In the genomic region with DNA sequence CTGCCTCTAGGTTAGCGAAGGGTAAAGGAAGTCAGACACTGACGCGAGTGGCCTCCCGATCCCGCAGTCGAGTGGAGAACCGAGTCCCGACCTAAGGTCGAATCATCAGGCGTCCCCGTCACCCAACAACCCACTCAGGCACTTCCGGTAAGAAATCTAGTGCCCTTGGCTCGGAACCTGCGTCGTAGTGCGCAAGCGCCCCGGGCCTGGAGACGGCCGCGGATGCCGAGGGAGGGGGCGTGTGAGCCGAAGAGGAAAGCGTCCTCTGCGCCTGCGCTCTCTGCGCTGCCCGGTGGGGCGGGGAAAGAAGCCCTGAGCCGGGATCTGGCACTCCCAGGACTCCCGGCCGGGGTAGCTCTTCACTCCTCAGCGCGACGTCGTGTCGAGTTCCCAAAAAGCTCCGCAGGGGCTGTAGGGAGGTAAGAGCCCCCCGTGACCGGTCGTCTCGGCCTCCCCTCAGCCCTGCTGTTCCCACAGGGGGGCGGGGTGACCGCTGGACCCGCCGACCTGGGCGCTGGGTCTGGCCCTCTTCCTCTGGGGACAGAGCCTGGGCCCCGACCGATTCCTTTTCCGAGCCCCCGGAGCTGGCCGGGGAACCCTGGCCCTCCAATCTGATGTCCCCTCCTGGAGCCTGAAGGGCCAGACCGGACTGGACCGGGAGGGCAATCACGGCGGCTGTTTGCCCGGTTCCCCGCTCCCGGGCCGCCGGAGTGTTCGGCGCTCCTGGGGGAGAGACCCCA, we compare ENCODE assay signal across 8 cellular contexts. TPM values are rescaled to one million over a fixed set of nuclear protein-coding genes. Genes with fewer than 3 reads are reported as not detected.
DNase-seq lines count a peak whose midpoint lies in the region; ATAC-seq lines count a peak whose summit lies in the region.

A gene (plus strand): TSS at position 330 of the 740 bp plus-strand sequence. CDS start 26,084 bp downstream, outside the sequence.

- peaks cover 9 to 21% (median 12%) of the 10 kb centered on the region in 11 experiments; a peak in 21 of 22 replicates for H3K36me3 ChIP-seq in BLaER1 treated with 17β-estradiol and CSF1 and Interleukin-3, amounts not matched to agents 10 nM and 100 nM

- H3K4me3 Mint-ChIP-seq in dendritic cell treated with granulocyte-macrophage colony-stimulating factor and Interleukin-4, amounts not matched to agents 40 ng/mL and 50 ng/mL, for 4 days: peak within 1 kb of the TSS; percentile 89

- H4K20me1 ChIP-seq in BLaER1 treated with 17β-estradiol and CSF1 and Interleukin-3, amounts not matched to agents 10 nM and 100 nM: peaks cover 4 to 40% (median 14%) of the 10 kb centered on the region in 11 experiments; a peak in 12 of 22 replicates

- H3K9ac ChIP-seq in BLaER1 treated with 17β-estradiol and CSF1 and Interleukin-3, amounts not matched to agents 10 nM and 100 nM: peak within 1 kb of the TSS; percentile 91 to 99 (median 96)

- H3K9me3 Mint-ChIP-seq in dendritic cell treated with granulocyte-macrophage colony-stimulating factor and Interleukin-4, amounts not matched to agents 40 ng/mL and 50 ng/mL, for 4 days: no peaks in the 10 kb centered on the region

- H3K36me3 Mint-ChIP-seq in dendritic cell treated with granulocyte-macrophage colony-stimulating factor and Interleukin-4, amounts not matched to agents 40 ng/mL and 50 ng/mL, for 4 days (ENCODE audit: low read depth): peaks cover 32% of the 10 kb centered on the region

- ATAC-seq in GM19351 (IDR thresholded peaks at IDR 0.05; ENCODE audit: unreplicated experiment): peak; percentile 88
- ATAC-seq in HG03521 (IDR thresholded peaks at IDR 0.05; ENCODE audit: unreplicated experiment): peak; percentile 87
- ATAC-seq in left lobe of liver: peak; percentile 91

- H3K27me3 ChIP-seq in BLaER1 treated with 17β-estradiol and CSF1 and Interleukin-3, amounts not matched to agents 10 nM and 100 nM: no peaks in the 10 kb centered on the region

- peak within 1 kb of the TSS; percentile 88 to 98 (median 91) for H3K4me3 ChIP-seq in BLaER1 treated with 17β-estradiol and CSF1 and Interleukin-3, amounts not matched to agents 10 nM and 100 nM

- peaks cover 18 to 71% (median 26%) of the 10 kb centered on the region in 10 experiments for H3K4me1 ChIP-seq in BLaER1 treated with 17β-estradiol and CSF1 and Interleukin-3, amounts not matched to agents 10 nM and 100 nM

- no peaks in the 10 kb centered on the region for H3K27me3 Mint-ChIP-seq in dendritic cell treated with granulocyte-macrophage colony-stimulating factor and Interleukin-4, amounts not matched to agents 40 ng/mL and 50 ng/mL, for 4 days

- H3K27ac ChIP-seq in BLaER1 treated with 17β-estradiol and CSF1 and Interleukin-3, amounts not matched to agents 10 nM and 100 nM: peak within 1 kb of the TSS; percentile 92 to 100 (median 97)

- H3K4me1 Mint-ChIP-seq in dendritic cell treated with granulocyte-macrophage colony-stimulating factor and Interleukin-4, amounts not matched to agents 40 ng/mL and 50 ng/mL, for 4 days (ENCODE audit: low read depth): peaks cover 46% of the 10 kb centered on the region

- DNase-seq in NCI-H69 (lab: John Stamatoyannopoulos, UW) (peak; percentile 99), left lobe of liver (ENCODE audit: low spot score) (peak; percentile 99)
- DNase-seq in activated CD4-positive, alpha-beta T cell treated with anti-CD3 and anti-CD28 coated beads, Interleukin-2, amount 50 U/mL, for 1 hour: peak; percentile 96
- DNase-seq in stimulated activated CD4-positive, alpha-beta T cell treated with anti-CD3 and anti-CD28 coated beads, Interleukin-2, amount 100 ng/mL, for 4 hours (ENCODE audit: low read depth): peak; percentile 95

- intact Hi-C loops in dendritic cell treated with granulocyte-macrophage colony-stimulating factor and Interleukin-4, amounts not matched to agents 40 ng/mL and 50 ng/mL, for 4 days (cut with micrococcal nuclease): loop anchor here (1.0 to 10.0 kb wide), 4 partner anchors 9 to 281 kb away; a partner anchor contains a TSS

- peaks cover 0 to 2% (median 0%) of the 10 kb centered on the region in 11 experiments; a peak in 2 of 22 replicates for H3K9me3 ChIP-seq in BLaER1 treated with 17β-estradiol and CSF1 and Interleukin-3, amounts not matched to agents 10 nM and 100 nM (replicated peaks in 1 of 11)

- H3K27ac Mint-ChIP-seq in dendritic cell treated with granulocyte-macrophage colony-stimulating factor and Interleukin-4, amounts not matched to agents 40 ng/mL and 50 ng/mL, for 4 days: peak within 1 kb of the TSS; percentile 99

- peak within 1 kb of the TSS; percentile 71 to 90 (median 86) for H3K4me2 ChIP-seq in BLaER1 treated with 17β-estradiol and CSF1 and Interleukin-3, amounts not matched to agents 10 nM and 100 nM

RNA-seq across cellular contexts. Expression of the gene that starts here (rescaled TPM):
- total RNA-seq in left lobe of liver: 16.1 TPM

Comparison
In these comparisons a context has a peak if more than half of its experiments do, and no peak if none do; other contexts are left out.
1. Peak in every context shown above with its lines: DNase-seq, ATAC-seq, H3K4me3 ChIP-seq and H3K27ac ChIP-seq.